ENCODE assay signal across 8 cellular contexts in genomic region chr17:58517928-58518609, GRCh38.
DNase-seq lines count a peak whose midpoint lies in the region; ATAC-seq and TF ChIP-seq lines count a peak whose summit lies in the region.

No MANE protein-coding gene starts in this region.

- peak overlapping the region; percentile 99 for H3K4me2 ChIP-seq in OCI-LY3 (ENCODE audit: low read length)

- H3K79me2 ChIP-seq in OCI-LY3 (ENCODE audit: low read length), result peaks cover 21% of the 10 kb centered on the region

- peaks cover 7% of the 10 kb centered on the region for H3K36me3 ChIP-seq in OCI-LY3 (replicated peaks; ENCODE audit: low read depth, low read length)

- DNase-seq in DMS 273 treated with DMSO at 0.1 percent for 48 hours (lab: John Stamatoyannopoulos, UW), result peak; percentile 99
- peak; percentile 95 for DNase-seq in HuH-7.5 (ENCODE audit: low spot score)
- peak; percentile 100 for DNase-seq in activated T-cell treated with anti-CD3 and anti-CD28 coated beads for 24 hours (ENCODE audit: low read depth)
- DNase-seq in epidermal melanocyte (ENCODE audit: insufficient read length, low spot score), result peak; percentile 91
- DNase-seq in midbrain (lab: John Stamatoyannopoulos, UW), result peak; percentile 100
- DNase-seq in stimulated activated CD8-positive, alpha-beta memory T cell treated with anti-CD3 and anti-CD28 coated beads, Interleukin-15, amount 100 ng/mL, for 48 hours (ENCODE audit: low read depth in 2 of 2), result peak; percentile 99 to 100

- no peak for TF ChIP-seq CTCF in OCI-LY3 (IDR thresholded peaks at IDR 0.05; ENCODE audit: low read depth, low read length)

- peaks cover 7% of the 10 kb centered on the region; the same call in 1 of the 2 replicates for H4K20me1 ChIP-seq in OCI-LY3 (ENCODE audit: insufficient read depth, low read length)

- no peaks in the 10 kb centered on the region for H3K27me3 ChIP-seq in OCI-LY3 (ENCODE audit: low read depth, low read length)

- no peaks in the 10 kb centered on the region for H3K9me3 ChIP-seq in OCI-LY3 (ENCODE audit: insufficient read depth, low read length)

- H3K27ac ChIP-seq in OCI-LY3 (ENCODE audit: low read length), result peak overlapping the region; percentile 91

- H3K4me1 ChIP-seq in OCI-LY3 (ENCODE audit: low read length), result peaks cover 30% of the 10 kb centered on the region

- peak overlapping the region; percentile 84 for H3K9ac ChIP-seq in OCI-LY3 (ENCODE audit: low read length)

- H3K4me3 ChIP-seq in OCI-LY3 (ENCODE audit: low read length), result peak overlapping the region; percentile 95

- H2AFZ ChIP-seq in OCI-LY3 (ENCODE audit: low read depth, low read length), result peak overlapping the region; percentile 90

- peak; percentile 83 for ATAC-seq in GM21528 (IDR thresholded peaks at IDR 0.05; ENCODE audit: low FRiP score, unreplicated experiment)

Comparison
In these comparisons a context has a peak if more than half of its experiments do, and no peak if none do; other contexts are left out.
1. Peak in every context shown above with its lines: DNase-seq, ATAC-seq, H3K4me3 ChIP-seq and H3K27ac ChIP-seq.